ENCODE assay signal across 22 cellular contexts in genomic region chr13:66415444-66415843, GRCh38.
"Had no signal": no experiment of that assay in that cellular context is flagged by ENCODE, and none has a peak within 500 bp of the region (broad histone marks: within the 10 kb centered on the region; RNA-seq: fewer than 3 reads in every experiment).

No MANE protein-coding gene starts in this region.

- H2AFZ ChIP-seq: parathyroid adenoma had no signal

- H3K27ac ChIP-seq: brain microvascular endothelial cell, parathyroid adenoma, spleen, tibial nerve, VCaP had no signal

- H3K4me1 Mint-ChIP-seq: activated naive CD8-positive, alpha-beta T cell treated with anti-CD3 and anti-CD28 coated beads for 36 hours; immature natural killer cell had no signal

- H3K27me3 ChIP-seq: brain microvascular endothelial cell, spleen, tibial nerve had no signal

- H3K27me3 Mint-ChIP-seq: activated naive CD8-positive, alpha-beta T cell treated with anti-CD3 and anti-CD28 coated beads for 36 hours had no signal

- H3K4me3 ChIP-seq: spleen, tibial nerve had no signal

- H3K27ac Mint-ChIP-seq: activated naive CD4-positive, alpha-beta T cell treated with anti-CD3 and anti-CD28 coated beads for 36 hours; activated naive CD8-positive, alpha-beta T cell treated with anti-CD3 and anti-CD28 coated beads for 36 hours; activated T-helper 1 cell treated with anti-CD3 and anti-CD28 coated beads, Interleukin-12 subunit alpha, Interleukin-12 subunit beta, Interleukin-2, Interleukin-4 antibody, amounts not matched to agents 30 ng/mL and 10 ng/mL and 1 ng/mL, durations not matched to agents 14 hours and 24 hours and 36 hours; immature natural killer cell had no signal

- H3K4me1 ChIP-seq: parathyroid adenoma, spleen had no signal

- H3K4me3 Mint-ChIP-seq: activated naive CD4-positive, alpha-beta T cell treated with anti-CD3 and anti-CD28 coated beads for 36 hours; activated naive CD8-positive, alpha-beta T cell treated with anti-CD3 and anti-CD28 coated beads for 36 hours; activated T-helper 1 cell treated with anti-CD3 and anti-CD28 coated beads, Interleukin-12 subunit alpha, Interleukin-12 subunit beta, Interleukin-2, Interleukin-4 antibody, amounts not matched to agents 30 ng/mL and 10 ng/mL and 1 ng/mL, durations not matched to agents 14 hours and 24 hours and 36 hours; immature natural killer cell had no signal

- H3K36me3 ChIP-seq: brain microvascular endothelial cell, spleen, tibial nerve had no signal

- H3K36me3 Mint-ChIP-seq: activated naive CD8-positive, alpha-beta T cell treated with anti-CD3 and anti-CD28 coated beads for 36 hours had no signal

- H3K79me2 ChIP-seq: parathyroid adenoma had no signal

- DNase-seq: activated CD4-positive, alpha-beta T cell treated with anti-CD3 and anti-CD28 coated beads for 4 hours; activated CD4-positive, alpha-beta T cell treated with anti-CD3 and anti-CD28 coated beads, Interleukin-2, amount 50 U/mL, for 4 hours; activated CD8-positive, alpha-beta memory T cell treated with anti-CD3 and anti-CD28 coated beads for 24 hours; activated effector memory CD4-positive, alpha-beta T cell treated with anti-CD3 and anti-CD28 coated beads, Interleukin-2, amount 50 U/mL, for 16 hours; activated naive CD4-positive, alpha-beta T cell treated with anti-CD3 and anti-CD28 coated beads for 36 hours; activated naive CD8-positive, alpha-beta T cell treated with anti-CD3 and anti-CD28 coated beads for 36 hours; activated T-cell treated with anti-CD3 and anti-CD28 coated beads, Interleukin-2, amount 50 U/mL, for 1 hour; amniotic stem cell; brain microvascular endothelial cell; head of caudate nucleus; hypothalamus; immature natural killer cell; kidney; left colon; nucleus accumbens; right cardiac atrium; spleen; stimulated activated naive CD4-positive, alpha-beta T cell had no signal
